In the genomic region with DNA sequence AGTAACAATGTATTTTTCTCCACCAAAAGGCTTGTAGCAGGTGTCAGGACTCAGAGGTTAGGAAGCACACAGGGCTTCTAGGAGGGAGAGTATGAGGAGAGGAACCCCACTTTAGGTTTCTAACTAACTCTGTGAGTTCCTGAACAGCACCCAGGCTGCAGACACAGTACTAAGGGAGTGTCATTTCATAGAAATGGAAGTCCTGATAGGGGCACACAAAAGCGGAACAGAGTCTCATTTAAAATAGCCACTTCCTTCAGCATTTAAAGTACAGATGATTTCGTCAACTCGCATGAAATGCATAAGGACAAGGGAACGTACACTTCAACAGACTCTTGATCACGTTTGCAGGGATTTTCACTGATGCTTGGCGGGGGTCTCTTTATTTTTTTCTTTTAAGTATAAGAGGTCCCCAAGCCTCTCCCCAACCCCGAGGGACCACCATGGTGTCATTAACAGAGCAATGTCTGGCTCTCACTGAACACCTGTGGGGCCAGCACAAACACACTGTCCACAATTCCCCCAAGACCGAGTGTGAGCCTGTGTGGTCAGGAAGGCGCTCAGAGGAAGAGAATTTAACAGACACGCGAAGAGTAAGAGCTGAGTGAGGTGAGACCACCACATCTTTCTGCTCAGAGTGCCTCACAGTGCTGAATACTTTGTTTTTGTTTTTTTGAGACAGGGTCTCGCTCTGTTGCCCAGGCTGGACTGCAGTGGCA, we compare ENCODE assay signal across 8 cellular contexts.
A peak's percentile ranks its signal among the peaks of the same experiment; 100 is the strongest.
DNase-seq lines count a peak whose midpoint lies in the region; ATAC-seq and TF ChIP-seq lines count a peak whose summit lies in the region.

No MANE protein-coding gene starts in this region.

- ATAC-seq in GM19467 (IDR thresholded peaks at IDR 0.05; ENCODE audit: unreplicated experiment), result peak; percentile 57
- ATAC-seq in HG03457 (IDR thresholded peaks at IDR 0.05; ENCODE audit: unreplicated experiment), result peak; percentile 69
- no peak for ATAC-seq in gastroesophageal sphincter

- no peak for TF ChIP-seq EP300 in gastroesophageal sphincter (IDR thresholded peaks at IDR 0.05)

- TF ChIP-seq CTCF in GM10248 (IDR thresholded peaks at IDR 0.05; ENCODE audit: control extremely low read depth, extremely low read depth, low read depth, missing control alignments) (no peak), dorsolateral prefrontal cortex (IDR thresholded peaks at IDR 0.05 in 54 of 56, conservative IDR thresholded peaks at IDR 0.05 in 2 of 56; ENCODE audit: low read depth in 1 of 56, partially characterized antibody in 56 of 56) (no peak), breast epithelium (IDR thresholded peaks at IDR 0.05) (no peak), gastroesophageal sphincter (IDR thresholded peaks at IDR 0.05) (no peak)

- peak; percentile 72 for DNase-seq in GM10248 (ENCODE audit: extremely low spot score)
- DNase-seq in dorsolateral prefrontal cortex, result no peak
- no peak for DNase-seq in stimulated activated CD4-positive, alpha-beta T cell treated with anti-CD3 and anti-CD28 coated beads, Interleukin-2, amount 100 ng/mL, for 48 hours
- DNase-seq in NCI-H510A treated with DMSO at 0.1 percent for 48 hours (lab: John Stamatoyannopoulos, UW), result no peak
- no peak for DNase-seq in breast epithelium (ENCODE audit: low spot score in 2 of 2)

- H3K4me3 ChIP-seq in dorsolateral prefrontal cortex (no peak overlapping the region), breast epithelium (no peak overlapping the region), gastroesophageal sphincter (no peak overlapping the region)

- intact Hi-C loops in dorsolateral prefrontal cortex (cut with DNase I), result no loop called here
- intact Hi-C loops in breast epithelium (cut with DNase I; ENCODE audit: low total_unique reads), result no loop called here

- no peaks in the 10 kb centered on the region for H3K9me3 ChIP-seq in breast epithelium
- no peaks in the 10 kb centered on the region for H3K9me3 ChIP-seq in gastroesophageal sphincter

- peak overlapping the region in 40 of 59 donors; percentile 1 to 76 (median 40) for H3K27ac ChIP-seq in dorsolateral prefrontal cortex
- no peak overlapping the region for H3K27ac ChIP-seq in breast epithelium
- H3K27ac ChIP-seq in gastroesophageal sphincter, result no peak overlapping the region

- POLR2A ChIA-PET in GM10248 (lab: Yijun Ruan, JAX), result no interaction called here

- 81 to 88% methylated on average over 9 of the region's 12 CpGs for WGBS in gastroesophageal sphincter (ENCODE audit: low coverage in 1 of 2), 2 donors

- H3K36me3 ChIP-seq in breast epithelium (no peaks in the 10 kb centered on the region), gastroesophageal sphincter (peaks cover 0 to 88% of the 10 kb centered on the region in 2 donors)

- TF ChIP-seq POLR2A in breast epithelium (IDR thresholded peaks at IDR 0.05), result no peak
- TF ChIP-seq POLR2A in gastroesophageal sphincter (IDR thresholded peaks at IDR 0.05), result no peak

- H3K27me3 ChIP-seq in dorsolateral prefrontal cortex (no peaks in the 10 kb centered on the region), breast epithelium (no peaks in the 10 kb centered on the region), gastroesophageal sphincter (no peaks in the 10 kb centered on the region)

- CTCF ChIA-PET in GM10248 (lab: Yijun Ruan, JAX), result interaction anchor here (0.6 to 5.5 kb wide), 9 partner anchors 10 to 148 kb away, joined by 3 to 28 read pairs (median 6); no protein-coding TSS in a partner anchor

- H3K4me1 ChIP-seq in breast epithelium, result no peaks in the 10 kb centered on the region
- no peaks in the 10 kb centered on the region for H3K4me1 ChIP-seq in gastroesophageal sphincter

Comparison
In these comparisons a context has a peak if more than half of its experiments do, and no peak if none do; other contexts are left out.
1. H3K27ac ChIP-seq: peak in dorsolateral prefrontal cortex (40 of 59); none in breast epithelium (0 of 2) and gastroesophageal sphincter (0 of 4).